21 cellular contexts compared by ENCODE assay signal in genomic region chr3:32602206-32602605, GRCh38. TPM values are rescaled to one million over a fixed set of nuclear protein-coding genes. Genes with fewer than 3 reads are reported as not detected.
DNase-seq lines count a peak whose midpoint lies in the region; ATAC-seq, FAIRE-seq and TF ChIP-seq lines count a peak whose summit lies in the region.
"Had no signal": no experiment of that assay in that cellular context is flagged by ENCODE, and none has a peak within 500 bp of the region (broad histone marks: within the 10 kb centered on the region; RNA-seq: fewer than 3 reads in every experiment).

No MANE protein-coding gene starts in this region.

- BruUV-seq in K562 (replicated peaks; lab: Mats Ljungman, UMichigan), result no TSS peak

- no peak overlapping the region for H3K4me2 ChIP-seq in SK-N-SH
- no peak overlapping the region for H3K4me2 ChIP-seq in K562 (ENCODE audit: insufficient read depth, low read length)
- no peak overlapping the region for H3K4me2 ChIP-seq in mesendoderm (ENCODE audit: low read length)
- H3K4me2 ChIP-seq: A549 had no signal

- H3K79me1 ChIP-seq in mesendoderm (ENCODE audit: low read length), result no peaks in the 10 kb centered on the region

- H3K4ac ChIP-seq in mesendoderm (ENCODE audit: low read depth, low read length), result no peak overlapping the region

- WGBS in SK-N-SH (ENCODE audit: low lambda C conversion rate), result 64% methylated on average over 7 of the region's 7 CpGs
- WGBS in K562 (ENCODE audit: insufficient coverage, low coverage, missing lambda C conversion rate), result 5% methylated on average over 7 of the region's 7 CpGs
- no CpG with 5 or more reads among the region's 7 CpGs for WGBS in mesendoderm (ENCODE audit: extremely low coverage, insufficient coverage, low lambda C conversion rate)

- H2AK5ac ChIP-seq in mesendoderm (ENCODE audit: low read length), result no peak overlapping the region

- in situ Hi-C loops in K562 (cut with MboI), result no loop called here

- H3K4me1 ChIP-seq in SK-N-SH (ENCODE audit: control insufficient read depth in 1 of 2, insufficient read depth in 2 of 2, low read depth in 1 of 2, low read length in 1 of 2) (no peaks in the 10 kb centered on the region), K562 (replicated peaks in 1 of 2; ENCODE audit: control insufficient read depth in 2 of 2, insufficient read depth in 2 of 2, low read length in 2 of 2) (peaks cover under 1 to 6% of the 10 kb centered on the region in 2 experiments; a peak in 1 of 5 replicates), mesendoderm (ENCODE audit: control insufficient read depth, low read depth, low read length) (peaks cover 12% of the 10 kb centered on the region)
- H3K4me1 ChIP-seq: A549 had no signal

- H3F3A ChIP-seq in SK-N-SH (replicated peaks; ENCODE audit: insufficient read depth), result no peaks in the 10 kb centered on the region

- CTCF ChIA-PET in SK-N-SH (lab: Yijun Ruan, JAX) (interaction anchor here (1.4 kb wide), 1 partner anchor 93 kb away, joined by 4 read pairs; no protein-coding TSS in a partner anchor), K562 (lab: Yijun Ruan, JAX; ENCODE audit: low intra/inter-chr PET ratio) (no interaction called here)

- no peak overlapping the region for H2BK15ac ChIP-seq in mesendoderm (replicated peaks; ENCODE audit: low read depth)

- TF ChIP-seq RAD21 in SK-N-SH (IDR thresholded peaks at IDR 0.05; ENCODE audit: low read length), result no peak
- no peak for TF ChIP-seq RAD21 in K562 (CRISPR knock-in tag; conservative IDR thresholded peaks at IDR 0.05 in 1 of 2, IDR thresholded peaks at IDR 0.05 in 1 of 2)

- H3K36me3 ChIP-seq in SK-N-SH (replicated peaks in 1 of 2; ENCODE audit: control insufficient read depth in 1 of 2, insufficient read depth in 2 of 2, low read length in 1 of 2), result no peaks in the 10 kb centered on the region
- no peaks in the 10 kb centered on the region for H3K36me3 ChIP-seq in K562 (ENCODE audit: control insufficient read depth, insufficient read depth, low read length)
- no peaks in the 10 kb centered on the region for H3K36me3 ChIP-seq in mesendoderm (ENCODE audit: control insufficient read depth, insufficient read depth, low read length)

- no peak overlapping the region for H3K23ac ChIP-seq in mesendoderm (ENCODE audit: low read length)

- H2BK120ac ChIP-seq in mesendoderm (ENCODE audit: low read depth, low read length), result no peak overlapping the region

- H3K9me2 ChIP-seq in SK-N-SH, result no peaks in the 10 kb centered on the region

- no peaks in the 10 kb centered on the region for H3K9me1 ChIP-seq in K562 (ENCODE audit: control insufficient read depth, insufficient read depth, low read length)

- no peak overlapping the region for H3K4me3 ChIP-seq in SK-N-SH (ENCODE audit: low read depth in 2 of 2, low read length in 1 of 2)
- no peak overlapping the region for H3K4me3 ChIP-seq in K562
- no peak overlapping the region for H3K4me3 ChIP-seq in mesendoderm (ENCODE audit: low read length)
- H3K4me3 ChIP-seq: A549 had no signal

- POLR2A ChIA-PET in SK-N-SH (lab: Yijun Ruan, JAX), result no interaction called here
- POLR2A ChIA-PET in K562 (lab: Yijun Ruan, JAX), result interaction anchor here (0.6 kb wide), 1 partner anchor 14 kb away, joined by 3 read pairs; no protein-coding TSS in a partner anchor

- no peak overlapping the region for H3K18ac ChIP-seq in mesendoderm (ENCODE audit: low read length)

- H3K9ac ChIP-seq in SK-N-SH (no peak overlapping the region), K562 (ENCODE audit: insufficient read depth in 1 of 2, low read depth in 2 of 2, low read length in 2 of 2) (no peak overlapping the region), mesendoderm (ENCODE audit: low read length) (no peak overlapping the region)

- H3K9me3 ChIP-seq in SK-N-SH (no peaks in the 10 kb centered on the region), K562 (replicated peaks; ENCODE audit: control insufficient read depth, insufficient read depth, low read depth, low read length) (no peaks in the 10 kb centered on the region)
- H3K9me3 ChIP-seq: A549 had no signal

- no peak overlapping the region for H2BK5ac ChIP-seq in mesendoderm (ENCODE audit: low read length)

- TF ChIP-seq EP300 in SK-N-SH (IDR thresholded peaks at IDR 0.05; ENCODE audit: borderline replicate concordance in 1 of 2, low read depth in 1 of 2, low read length in 1 of 2) (no peak), K562 (IDR thresholded peaks at IDR 0.05; ENCODE audit: low read length) (no peak)

- DNase-seq in SK-N-SH (peak; percentile 18), K562 (ENCODE audit: extremely low read depth in 1 of 4, low spot score in 3 of 4) (no peak), mesendoderm (no peak), amniotic stem cell (lab: John Stamatoyannopoulos, UW) (no peak), NCI-H1105 treated with DMSO at 0.1 percent for 48 hours (lab: John Stamatoyannopoulos, UW) (no peak)
- DNase-seq: 8988T; C1 segment of cervical spinal cord; Calu3; CD4-positive, alpha-beta memory T cell; COR-L47; DMS53; DMS79 treated with DMSO at 0.1 percent for 48 hours; GF-D8; H7; HCEC 1CT had no signal

- no peak overlapping the region for H4K8ac ChIP-seq in mesendoderm (ENCODE audit: low read depth, low read length)

- no peak for FAIRE-seq in K562 (lab: Jason Lieb, UNC)
- FAIRE-seq: A549, GM12891, GM18507, H1 had no signal

- TF ChIP-seq POLR2A in K562 (conservative IDR thresholded peaks at IDR 0.05), result no peak

- peak overlapping the region; percentile 12 for H3K56ac ChIP-seq in mesendoderm (ENCODE audit: low read length)

- intact Hi-C loops in K562 (cut with micrococcal nuclease), result no loop called here

- H3K79me2 ChIP-seq in SK-N-SH (ENCODE audit: insufficient read depth) (no peaks in the 10 kb centered on the region), K562 (ENCODE audit: control insufficient read depth, insufficient read depth, low read length) (no peaks in the 10 kb centered on the region), mesendoderm (ENCODE audit: control insufficient read depth, insufficient read depth, low read length) (no peaks in the 10 kb centered on the region)

- H2AFZ ChIP-seq in SK-N-SH (ENCODE audit: low read depth), result no peak overlapping the region
- no peak overlapping the region for H2AFZ ChIP-seq in K562 (ENCODE audit: low read depth, low read length)

- no peak for TF ChIP-seq CTCF in SK-N-SH (IDR thresholded peaks at IDR 0.05)
- TF ChIP-seq CTCF in K562 (IDR thresholded peaks at IDR 0.05 in 2 of 3, conservative IDR thresholded peaks at IDR 0.05 in 1 of 3; ENCODE audit: insufficient read depth in 2 of 3, low read depth in 1 of 3, low read length in 3 of 3), result no peak

- no peak overlapping the region for H3K27ac ChIP-seq in SK-N-SH (ENCODE audit: low read depth in 2 of 2, low read length in 1 of 2)
- no peak overlapping the region for H3K27ac ChIP-seq in K562 (ENCODE audit: extremely low read depth, low read depth, low read length)
- no peak overlapping the region for H3K27ac ChIP-seq in mesendoderm (ENCODE audit: low read depth, low read length)
- H3K27ac ChIP-seq: A549 had no signal

- H4K5ac ChIP-seq in mesendoderm (ENCODE audit: low read length), result no peak overlapping the region

- no peaks in the 10 kb centered on the region for H4K20me1 ChIP-seq in SK-N-SH (ENCODE audit: insufficient read depth)
- no peaks in the 10 kb centered on the region for H4K20me1 ChIP-seq in K562 (replicated peaks; ENCODE audit: control insufficient read depth, insufficient read depth, low read length)

- no peak for ATAC-seq in SK-N-SH treated with all-trans-retinoic acid at 6 μM for 48 hours
- ATAC-seq in K562, result peak; percentile 45
- ATAC-seq in HG02678 (IDR thresholded peaks at IDR 0.05; ENCODE audit: unreplicated experiment), result no peak
- ATAC-seq: A549 had no signal

- H3K27me3 ChIP-seq in SK-N-SH (ENCODE audit: insufficient read depth) (no peaks in the 10 kb centered on the region; the same call in 1 of the 2 replicates), K562 (ENCODE audit: control insufficient read depth in 2 of 2, insufficient read depth in 2 of 2, low read length in 2 of 2) (peaks cover 22 to 36% of the 10 kb centered on the region in 2 experiments), mesendoderm (ENCODE audit: insufficient read depth, low read length, poor library complexity) (no peaks in the 10 kb centered on the region)

TF ChIP-seq in SK-N-SH, 30 proteins besides CTCF, POLR2A, EP300 and RAD21:
- TF ChIP-seq FOXM1 (IDR thresholded peaks at IDR 0.05; ENCODE audit: low read depth) (no peak), MXI1 (IDR thresholded peaks at IDR 0.05; ENCODE audit: low read depth, low read length) (no peak)
TF ChIP-seq in SK-N-SH: peak in this region for 0.

TF ChIP-seq in SK-N-SH treated with all-trans-retinoic acid at 6 μM for 48 hours, 23 proteins besides CTCF, POLR2A, EP300 and RAD21 (continues in another document):
- no peak for TF ChIP-seq ZNF565 (CRISPR knock-in tag; conservative IDR thresholded peaks at IDR 0.05; ENCODE audit: low read depth)

TF ChIP-seq in K562, 482 proteins besides CTCF, POLR2A, EP300 and RAD21:
- TF ChIP-seq RHOXF2B (CRISPR knock-in tag; conservative IDR thresholded peaks at IDR 0.05) (no peak), ZNF780A (CRISPR knock-in tag; IDR thresholded peaks at IDR 0.05) (no peak)
TF ChIP-seq in K562: peak in this region for 0.

RNA-seq across cellular contexts. Expression of gene DYNC1LI1, which starts 31.5 kb away (rescaled TPM):
- 15.4 and 16.9 TPM in 2 replicates for polyA plus RNA-seq in SK-N-SH (2012; rRNA removed)
- polyA plus RNA-seq in SK-N-SH (2012; cell fraction: cytosol; rRNA removed), result 21.2 and 33.6 TPM in 2 replicates
- 17.8 and 19.0 TPM in 2 replicates for polyA plus RNA-seq in SK-N-SH (2012; cell fraction: nucleus; rRNA removed)
- 31.8 and 78.8 TPM in 2 replicates for total RNA-seq in K562 (2011; cell fraction: chromatin; rRNA removed; ENCODE audit: low replicate concordance)
- total RNA-seq in K562 (2011; cell fraction: nucleolus; rRNA removed), result 39.7 and 41.7 TPM in 2 replicates
- 50.8 and 61.4 TPM in 2 replicates for total RNA-seq in K562 (2011; cell fraction: nucleoplasm; rRNA removed)
- total RNA-seq in K562 (2014; rRNA removed), result 61.3 and 61.6 TPM in 2 replicates
- total RNA-seq in K562 (2014; rRNA removed; fragmentation: Illumina TruSeq; extraction: Trizol), result 78.1 and 101 TPM in 2 replicates
- total RNA-seq in K562 (2015; rRNA removed; fragmentation: Illumina TruSeq; extraction: Trizol), result 66.8 and 70.2 TPM in 2 replicates
- 61.8 and 63.0 TPM in 2 replicates for total RNA-seq in K562 (2021)
- 42.5 and 85.4 TPM in 2 replicates for polyA plus RNA-seq in K562 (2011; rRNA removed)
- 18.3 and 20.7 TPM in 2 replicates for polyA plus RNA-seq in K562 (2011; cell fraction: cytosol; rRNA removed)
- polyA plus RNA-seq in K562 (2011; cell fraction: nucleus; rRNA removed), result 15.0 and 15.5 TPM in 2 replicates
- polyA plus RNA-seq in K562 (2012), result 40.5 and 70.9 TPM in 2 replicates
- 60.7 and 66.9 TPM in 2 replicates for polyA plus RNA-seq in K562 (2014; fragmentation: Illumina TruSeq; extraction: Trizol)
- 10 to 100 TPM; 21.0 to 26.0 TPM for polyA plus RNA-seq in K562 (2014; fragmentation: Nextera tagmentation; extraction: Ambion mirVana)
- polyA plus RNA-seq in K562 (2014; rRNA removed), result 54.8 and 59.5 TPM in 2 replicates
- 61.2 and 78.5 TPM in 2 replicates for polyA minus RNA-seq in K562 (2011; rRNA and poly(A)+ RNA removed)
- 19.2 and 34.3 TPM in 2 replicates for polyA minus RNA-seq in K562 (2011; cell fraction: cytosol; rRNA and poly(A)+ RNA removed)
- polyA minus RNA-seq in K562 (2011; cell fraction: nucleus; rRNA and poly(A)+ RNA removed), result 39.3 and 54.0 TPM in 2 replicates
- polyA plus RNA-seq in mesendoderm (2013, experiment 1 of 2), result 48.5 TPM
- polyA plus RNA-seq in mesendoderm (2013, experiment 2 of 2), result 49.2 TPM
